In genomic region chr19:40778045-40778864, GRCh38 we compare ENCODE assay signal across 1 cellular context.
TF ChIP-seq lines count a peak whose summit lies in the region.

A gene with protein sequence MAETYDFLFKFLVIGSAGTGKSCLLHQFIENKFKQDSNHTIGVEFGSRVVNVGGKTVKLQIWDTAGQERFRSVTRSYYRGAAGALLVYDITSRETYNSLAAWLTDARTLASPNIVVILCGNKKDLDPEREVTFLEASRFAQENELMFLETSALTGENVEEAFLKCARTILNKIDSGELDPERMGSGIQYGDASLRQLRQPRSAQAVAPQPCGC (plus strand): TSS chr19:40778247. CDS start chr19:40778376, 129 bp downstream.

TF ChIP-seq in HepG2, 621 proteins besides CTCF, POLR2A, EP300 and RAD21 (continued from another document and continues in another):
- TF ChIP-seq, protein P1, sequence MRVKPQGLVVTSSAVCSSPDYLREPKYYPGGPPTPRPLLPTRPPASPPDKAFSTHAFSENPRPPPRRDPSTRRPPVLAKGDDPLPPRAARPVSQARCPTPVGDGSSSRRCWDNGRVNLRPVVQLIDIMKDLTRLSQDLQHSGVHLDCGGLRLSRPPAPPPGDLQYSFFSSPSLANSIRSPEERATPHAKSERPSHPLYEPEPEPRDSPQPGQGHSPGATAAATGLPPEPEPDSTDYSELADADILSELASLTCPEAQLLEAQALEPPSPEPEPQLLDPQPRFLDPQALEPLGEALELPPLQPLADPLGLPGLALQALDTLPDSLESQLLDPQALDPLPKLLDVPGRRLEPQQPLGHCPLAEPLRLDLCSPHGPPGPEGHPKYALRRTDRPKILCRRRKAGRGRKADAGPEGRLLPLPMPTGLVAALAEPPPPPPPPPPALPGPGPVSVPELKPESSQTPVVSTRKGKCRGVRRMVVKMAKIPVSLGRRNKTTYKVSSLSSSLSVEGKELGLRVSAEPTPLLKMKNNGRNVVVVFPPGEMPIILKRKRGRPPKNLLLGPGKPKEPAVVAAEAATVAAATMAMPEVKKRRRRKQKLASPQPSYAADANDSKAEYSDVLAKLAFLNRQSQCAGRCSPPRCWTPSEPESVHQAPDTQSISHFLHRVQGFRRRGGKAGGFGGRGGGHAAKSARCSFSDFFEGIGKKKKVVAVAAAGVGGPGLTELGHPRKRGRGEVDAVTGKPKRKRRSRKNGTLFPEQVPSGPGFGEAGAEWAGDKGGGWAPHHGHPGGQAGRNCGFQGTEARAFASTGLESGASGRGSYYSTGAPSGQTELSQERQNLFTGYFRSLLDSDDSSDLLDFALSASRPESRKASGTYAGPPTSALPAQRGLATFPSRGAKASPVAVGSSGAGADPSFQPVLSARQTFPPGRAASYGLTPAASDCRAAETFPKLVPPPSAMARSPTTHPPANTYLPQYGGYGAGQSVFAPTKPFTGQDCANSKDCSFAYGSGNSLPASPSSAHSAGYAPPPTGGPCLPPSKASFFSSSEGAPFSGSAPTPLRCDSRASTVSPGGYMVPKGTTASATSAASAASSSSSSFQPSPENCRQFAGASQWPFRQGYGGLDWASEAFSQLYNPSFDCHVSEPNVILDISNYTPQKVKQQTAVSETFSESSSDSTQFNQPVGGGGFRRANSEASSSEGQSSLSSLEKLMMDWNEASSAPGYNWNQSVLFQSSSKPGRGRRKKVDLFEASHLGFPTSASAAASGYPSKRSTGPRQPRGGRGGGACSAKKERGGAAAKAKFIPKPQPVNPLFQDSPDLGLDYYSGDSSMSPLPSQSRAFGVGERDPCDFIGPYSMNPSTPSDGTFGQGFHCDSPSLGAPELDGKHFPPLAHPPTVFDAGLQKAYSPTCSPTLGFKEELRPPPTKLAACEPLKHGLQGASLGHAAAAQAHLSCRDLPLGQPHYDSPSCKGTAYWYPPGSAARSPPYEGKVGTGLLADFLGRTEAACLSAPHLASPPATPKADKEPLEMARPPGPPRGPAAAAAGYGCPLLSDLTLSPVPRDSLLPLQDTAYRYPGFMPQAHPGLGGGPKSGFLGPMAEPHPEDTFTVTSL (CRISPR knock-in tag; IDR thresholded peaks at IDR 0.05; ENCODE audit: borderline replicate concordance), result no peak
- TF ChIP-seq ATF7 (IDR thresholded peaks at IDR 0.05) (no peak), ATF7 (CRISPR knock-in tag; IDR thresholded peaks at IDR 0.05) (no peak), ARNT (IDR thresholded peaks at IDR 0.05) (0 out of 2 replicates have a peak, but pooled peaks have one; percentile 6), ZNF317 (CRISPR knock-in tag; IDR thresholded peaks at IDR 0.05) (no peak), POLR2AphosphoS5 (IDR thresholded peaks at IDR 0.05; ENCODE audit: low read depth, low read length) (no peak), HDAC1 (CRISPR knock-in tag; IDR thresholded peaks at IDR 0.05) (peak; percentile 90), TEAD3 (CRISPR knock-in tag; optimal IDR thresholded peaks at IDR 0.05; ENCODE audit: borderline replicate concordance) (peak; percentile 70), REST (IDR thresholded peaks at IDR 0.05; ENCODE audit: borderline replicate concordance in 1 of 2, low read depth in 1 of 2, low read length in 2 of 2) (no peak), ZNF501 (CRISPR knock-in tag; IDR thresholded peaks at IDR 0.05) (0 out of 2 replicates have a peak, but pooled peaks have one; percentile 35), RXRA (CRISPR knock-in tag; IDR thresholded peaks at IDR 0.05) (0 out of 2 replicates have a peak, but pooled peaks have one; percentile 22), ZNF547 (CRISPR knock-in tag; IDR thresholded peaks at IDR 0.05) (peak; percentile 22; the same call in 1 of the 2 replicates), TRIM22 (IDR thresholded peaks at IDR 0.05) (no peak), FOXO1 (CRISPR knock-in tag; IDR thresholded peaks at IDR 0.05) (no peak), ZNF619 (CRISPR knock-in tag; IDR thresholded peaks at IDR 0.05) (0 out of 2 replicates have a peak, but pooled peaks have one; percentile 38), ZNF343 (CRISPR knock-in tag; IDR thresholded peaks at IDR 0.05) (no peak), LCORL (IDR thresholded peaks at IDR 0.05) (no peak), LCORL (CRISPR knock-in tag; IDR thresholded peaks at IDR 0.05) (peak; percentile 12; the same call in 1 of the 2 replicates), SP5 (CRISPR knock-in tag; IDR thresholded peaks at IDR 0.05; ENCODE audit: borderline replicate concordance, low read depth) (peak; percentile 73; the same call in 1 of the 2 replicates), HDAC6 (IDR thresholded peaks at IDR 0.05; ENCODE audit: low read depth, low read length) (no peak), ZFX (CRISPR knock-in tag; IDR thresholded peaks at IDR 0.05; ENCODE audit: low read depth) (peak; percentile 94), CREB1 (IDR thresholded peaks at IDR 0.05) (peak; percentile 76), CREB1 (CRISPR knock-in tag; IDR thresholded peaks at IDR 0.05) (no peak), SRY (CRISPR knock-in tag; IDR thresholded peaks at IDR 0.05) (peak; percentile 66; the same call in 1 of the 2 replicates), ZNF639 (CRISPR knock-in tag; conservative IDR thresholded peaks at IDR 0.05) (0 out of 2 replicates have a peak, but pooled peaks have one; percentile 57), TOE1 (CRISPR knock-in tag; IDR thresholded peaks at IDR 0.05) (no peak), REPIN1 (CRISPR knock-in tag; IDR thresholded peaks at IDR 0.05; ENCODE audit: borderline replicate concordance, low read depth) (peak; percentile 38; the same call in 1 of the 2 replicates), CBX1 (IDR thresholded peaks at IDR 0.05; ENCODE audit: low read depth) (no peak), ADNP (CRISPR knock-in tag; IDR thresholded peaks at IDR 0.05) (no peak), HNRNPLL (IDR thresholded peaks at IDR 0.05; ENCODE audit: low read depth, low read length, poor library complexity, severe bottlenecking) (peak; percentile 79), REXO4 (CRISPR knock-in tag; IDR thresholded peaks at IDR 0.05; ENCODE audit: borderline replicate concordance) (no peak), RFX1 (IDR thresholded peaks at IDR 0.05) (no peak), GABPB1 (CRISPR knock-in tag; IDR thresholded peaks at IDR 0.05) (peak; percentile 94), MAF1 (CRISPR knock-in tag; IDR thresholded peaks at IDR 0.05; ENCODE audit: borderline replicate concordance) (no peak), ZNF557 (CRISPR knock-in tag; IDR thresholded peaks at IDR 0.05) (no peak), HMG20B (CRISPR knock-in tag; conservative IDR thresholded peaks at IDR 0.05) (no peak), SIN3A (IDR thresholded peaks at IDR 0.05; ENCODE audit: borderline replicate concordance, low read depth, low read length) (no peak), KLF12 (CRISPR knock-in tag; IDR thresholded peaks at IDR 0.05; ENCODE audit: borderline replicate concordance) (no peak), ZNF251 (CRISPR knock-in tag; IDR thresholded peaks at IDR 0.05) (no peak), ZNF777 (CRISPR knock-in tag; IDR thresholded peaks at IDR 0.05) (no peak), ERF (CRISPR knock-in tag; IDR thresholded peaks at IDR 0.05) (no peak), EHMT2 (IDR thresholded peaks at IDR 0.05; ENCODE audit: borderline replicate concordance, low read depth, low read length) (no peak), GLI4 (CRISPR knock-in tag; IDR thresholded peaks at IDR 0.05; ENCODE audit: borderline replicate concordance) (no peak), ATF7-NPFF (CRISPR knock-in tag; IDR thresholded peaks at IDR 0.05; ENCODE audit: low read depth) (no peak), HNRNPH1 (optimal IDR thresholded peaks at IDR 0.05; ENCODE audit: low read depth, low read length) (no peak), KDM5B (CRISPR knock-in tag; IDR thresholded peaks at IDR 0.05; ENCODE audit: borderline replicate concordance) (peak; percentile 63; the same call in 1 of the 2 replicates), ATRX (CRISPR knock-in tag; IDR thresholded peaks at IDR 0.05; ENCODE audit: borderline replicate concordance) (no peak), BHLHE40 (IDR thresholded peaks at IDR 0.05; ENCODE audit: low read length) (no peak), ZFY (CRISPR knock-in tag; IDR thresholded peaks at IDR 0.05) (peak; percentile 88), ZFP82 (CRISPR knock-in tag; IDR thresholded peaks at IDR 0.05; ENCODE audit: borderline replicate concordance) (no peak), ZNF616 (CRISPR knock-in tag; IDR thresholded peaks at IDR 0.05; ENCODE audit: low read depth) (no peak), ZNF326 (CRISPR knock-in tag; IDR thresholded peaks at IDR 0.05; ENCODE audit: borderline replicate concordance) (no peak), ELF4 (CRISPR knock-in tag; IDR thresholded peaks at IDR 0.05; ENCODE audit: borderline replicate concordance) (0 out of 2 replicates have a peak, but pooled peaks have one; percentile 83), ZNF567 (CRISPR knock-in tag; IDR thresholded peaks at IDR 0.05; ENCODE audit: borderline replicate concordance) (0 out of 2 replicates have a peak, but pooled peaks have one; percentile 60), ZNF776 (CRISPR knock-in tag; IDR thresholded peaks at IDR 0.05) (no peak), ZNF883 (CRISPR knock-in tag; IDR thresholded peaks at IDR 0.05; ENCODE audit: not compliant biosample characterization) (no peak), ARNT2 (CRISPR knock-in tag; IDR thresholded peaks at IDR 0.05; ENCODE audit: low read depth) (no peak), RXRB (CRISPR knock-in tag; IDR thresholded peaks at IDR 0.05; ENCODE audit: borderline replicate concordance) (no peak; the same call in 1 of the 2 replicates)
- TF ChIP-seq, protein P2, sequence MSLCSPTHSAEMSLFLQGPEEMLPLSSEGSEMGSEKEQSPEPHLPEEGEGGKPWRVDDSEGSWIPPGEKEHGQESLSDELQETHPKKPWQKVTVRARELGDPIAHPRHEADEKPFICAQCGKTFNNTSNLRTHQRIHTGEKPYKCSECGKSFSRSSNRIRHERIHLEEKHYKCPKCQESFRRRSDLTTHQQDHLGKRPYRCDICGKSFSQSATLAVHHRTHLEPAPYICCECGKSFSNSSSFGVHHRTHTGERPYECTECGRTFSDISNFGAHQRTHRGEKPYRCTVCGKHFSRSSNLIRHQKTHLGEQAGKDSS (CRISPR knock-in tag; IDR thresholded peaks at IDR 0.05; ENCODE audit: borderline replicate concordance, low read depth), result no peak
- TF ChIP-seq, protein P3, sequence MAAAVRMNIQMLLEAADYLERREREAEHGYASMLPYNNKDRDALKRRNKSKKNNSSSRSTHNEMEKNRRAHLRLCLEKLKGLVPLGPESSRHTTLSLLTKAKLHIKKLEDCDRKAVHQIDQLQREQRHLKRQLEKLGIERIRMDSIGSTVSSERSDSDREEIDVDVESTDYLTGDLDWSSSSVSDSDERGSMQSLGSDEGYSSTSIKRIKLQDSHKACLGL (CRISPR knock-in tag; IDR thresholded peaks at IDR 0.05), result no peak
- TF ChIP-seq, protein P4, sequence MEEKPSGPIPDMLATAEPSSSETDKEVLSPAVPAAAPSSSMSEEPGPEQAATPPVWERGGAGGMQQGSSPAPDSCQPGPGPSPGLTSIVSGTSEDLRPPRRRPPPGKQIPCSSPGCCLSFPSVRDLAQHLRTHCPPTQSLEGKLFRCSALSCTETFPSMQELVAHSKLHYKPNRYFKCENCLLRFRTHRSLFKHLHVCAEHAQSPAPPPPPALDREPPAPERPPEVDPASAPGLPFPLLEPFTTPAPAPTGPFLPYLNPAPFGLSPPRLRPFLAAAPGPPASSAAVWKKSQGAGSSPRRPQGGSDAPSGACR (CRISPR knock-in tag; IDR thresholded peaks at IDR 0.05), result no peak
- TF ChIP-seq, protein P5, sequence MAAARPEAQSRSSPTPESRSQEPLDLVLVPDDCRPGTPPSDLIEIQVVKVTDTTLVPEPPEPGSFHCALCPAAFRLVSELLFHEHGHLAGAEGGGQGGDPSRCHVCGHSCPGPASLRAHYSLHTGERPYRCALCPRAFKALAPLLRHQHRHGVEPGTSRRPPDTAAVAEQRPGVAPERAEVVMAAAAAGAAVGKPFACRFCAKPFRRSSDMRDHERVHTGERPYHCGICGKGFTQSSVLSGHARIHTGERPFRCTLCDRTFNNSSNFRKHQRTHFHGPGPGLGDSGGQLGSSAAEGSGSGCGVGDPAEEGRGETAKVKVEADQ (CRISPR knock-in tag; IDR thresholded peaks at IDR 0.05; ENCODE audit: borderline replicate concordance), result 0 out of 2 replicates have a peak, but pooled peaks have one; percentile 60
